In the genomic region with DNA sequence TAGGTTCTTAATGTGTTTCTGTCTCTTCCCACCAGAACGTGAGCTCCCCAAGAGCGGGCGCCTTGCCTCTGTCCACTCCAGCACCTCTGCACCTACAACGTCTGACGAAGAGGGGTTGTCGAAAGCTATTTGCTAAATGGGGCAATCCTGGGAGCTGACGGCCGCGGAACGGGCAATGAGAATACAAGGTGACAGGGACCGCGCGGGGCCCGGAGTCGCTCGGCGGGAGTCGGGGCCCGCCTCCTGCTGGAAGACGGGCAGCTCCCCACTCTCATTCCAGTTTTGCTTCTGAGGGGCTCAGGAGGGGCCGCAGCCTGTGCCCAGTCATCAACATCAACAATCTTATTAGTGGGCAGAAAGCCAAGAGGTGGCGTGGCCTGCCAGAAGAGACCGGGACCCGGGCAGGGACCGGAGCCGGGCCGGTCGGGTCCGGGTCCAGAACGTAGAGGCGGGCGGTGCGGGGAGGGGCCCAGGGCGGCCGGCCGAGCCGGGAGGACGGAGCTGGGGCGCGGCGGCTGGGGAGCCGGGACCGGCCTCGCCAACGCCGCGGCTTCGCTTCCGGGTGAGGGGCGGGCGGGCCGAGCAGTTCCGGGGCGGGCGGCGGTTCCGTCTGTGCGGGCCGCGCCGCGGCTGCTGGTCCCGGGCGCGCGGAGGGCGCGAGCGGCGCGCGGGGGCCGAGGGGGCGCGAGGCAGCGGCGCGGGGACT, we compare ENCODE assay signal across 1 cellular context.
TF ChIP-seq lines count a peak whose summit lies in the region.

Gene MOSMO, plus strand, starts transcription at position 603 of the 706 bp plus-strand sequence. CDS start 191 bp downstream, outside the sequence.

TF ChIP-seq in HepG2, 621 proteins besides CTCF, POLR2A, EP300 and RAD21 (continued from another document and continues in another):
- TF ChIP-seq, protein P1, sequence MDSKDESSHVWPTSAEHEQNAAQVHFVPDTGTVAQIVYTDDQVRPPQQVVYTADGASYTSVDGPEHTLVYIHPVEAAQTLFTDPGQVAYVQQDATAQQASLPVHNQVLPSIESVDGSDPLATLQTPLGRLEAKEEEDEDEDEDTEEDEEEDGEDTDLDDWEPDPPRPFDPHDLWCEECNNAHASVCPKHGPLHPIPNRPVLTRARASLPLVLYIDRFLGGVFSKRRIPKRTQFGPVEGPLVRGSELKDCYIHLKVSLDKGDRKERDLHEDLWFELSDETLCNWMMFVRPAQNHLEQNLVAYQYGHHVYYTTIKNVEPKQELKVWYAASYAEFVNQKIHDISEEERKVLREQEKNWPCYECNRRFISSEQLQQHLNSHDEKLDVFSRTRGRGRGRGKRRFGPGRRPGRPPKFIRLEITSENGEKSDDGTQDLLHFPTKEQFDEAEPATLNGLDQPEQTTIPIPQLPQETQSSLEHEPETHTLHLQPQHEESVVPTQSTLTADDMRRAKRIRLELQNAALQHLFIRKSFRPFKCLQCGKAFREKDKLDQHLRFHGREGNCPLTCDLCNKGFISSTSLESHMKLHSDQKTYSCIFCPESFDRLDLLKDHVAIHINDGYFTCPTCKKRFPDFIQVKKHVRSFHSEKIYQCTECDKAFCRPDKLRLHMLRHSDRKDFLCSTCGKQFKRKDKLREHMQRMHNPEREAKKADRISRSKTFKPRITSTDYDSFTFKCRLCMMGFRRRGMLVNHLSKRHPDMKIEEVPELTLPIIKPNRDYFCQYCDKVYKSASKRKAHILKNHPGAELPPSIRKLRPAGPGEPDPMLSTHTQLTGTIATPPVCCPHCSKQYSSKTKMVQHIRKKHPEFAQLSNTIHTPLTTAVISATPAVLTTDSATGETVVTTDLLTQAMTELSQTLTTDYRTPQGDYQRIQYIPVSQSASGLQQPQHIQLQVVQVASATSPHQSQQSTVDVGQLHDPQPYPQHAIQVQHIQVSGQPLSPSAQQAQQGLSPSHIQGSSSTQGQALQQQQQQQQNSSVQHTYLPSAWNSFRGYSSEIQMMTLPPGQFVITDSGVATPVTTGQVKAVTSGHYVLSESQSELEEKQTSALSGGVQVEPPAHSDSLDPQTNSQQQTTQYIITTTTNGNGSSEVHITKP (CRISPR knock-in tag; IDR thresholded peaks at IDR 0.05; ENCODE audit: low read depth), result peak; percentile 55
- TF ChIP-seq ZBTB38 (CRISPR knock-in tag; IDR thresholded peaks at IDR 0.05) (0 out of 2 replicates have a peak, but pooled peaks have one; percentile 54), GABPB1 (CRISPR knock-in tag; IDR thresholded peaks at IDR 0.05) (peak; percentile 89), ZNF629 (CRISPR knock-in tag; conservative IDR thresholded peaks at IDR 0.05) (no peak), HDAC2 (CRISPR knock-in tag; IDR thresholded peaks at IDR 0.05) (peak; percentile 9; the same call in 1 of the 2 replicates), ZNF557 (CRISPR knock-in tag; IDR thresholded peaks at IDR 0.05) (peak; percentile 83; the same call in 1 of the 2 replicates), ZNF362 (CRISPR knock-in tag; IDR thresholded peaks at IDR 0.05; ENCODE audit: borderline replicate concordance) (peak; percentile 6; the same call in 1 of the 2 replicates), RORA (CRISPR knock-in tag; IDR thresholded peaks at IDR 0.05) (peak; percentile 88; the same call in 1 of the 2 replicates), ZMYM4 (CRISPR knock-in tag; IDR thresholded peaks at IDR 0.05) (peak; percentile 59), ISL2 (CRISPR knock-in tag; IDR thresholded peaks at IDR 0.05) (0 out of 2 replicates have a peak, but pooled peaks have one; percentile 8), ZSCAN21 (CRISPR knock-in tag; IDR thresholded peaks at IDR 0.05; ENCODE audit: borderline replicate concordance) (peak; percentile 65; the same call in 1 of the 2 replicates), ZGPAT (CRISPR knock-in tag; IDR thresholded peaks at IDR 0.05) (peak; percentile 62), ZNF263 (CRISPR knock-in tag; IDR thresholded peaks at IDR 0.05) (peak; percentile 83), SIN3A (IDR thresholded peaks at IDR 0.05; ENCODE audit: borderline replicate concordance, low read depth, low read length) (peak; percentile 21), ZNF562 (CRISPR knock-in tag; IDR thresholded peaks at IDR 0.05; ENCODE audit: borderline replicate concordance) (no peak), CERS6 (CRISPR knock-in tag; IDR thresholded peaks at IDR 0.05) (0 out of 2 replicates have a peak, but pooled peaks have one; percentile 36), KMT2B (CRISPR knock-in tag; IDR thresholded peaks at IDR 0.05) (peak; percentile 72; the same call in 1 of the 2 replicates), ZNF607 (CRISPR knock-in tag; IDR thresholded peaks at IDR 0.05; ENCODE audit: borderline replicate concordance) (peak; percentile 47; the same call in 1 of the 2 replicates), ZNF138 (CRISPR knock-in tag; IDR thresholded peaks at IDR 0.05; ENCODE audit: low read depth) (no peak), GATA4 (IDR thresholded peaks at IDR 0.05; ENCODE audit: borderline replicate concordance, low read depth) (no peak), MYPOP (CRISPR knock-in tag; IDR thresholded peaks at IDR 0.05) (peak; percentile 59; the same call in 1 of the 2 replicates), MYC (CRISPR knock-in tag; IDR thresholded peaks at IDR 0.05; ENCODE audit: borderline replicate concordance) (peak; percentile 55; the same call in 1 of the 2 replicates), ZBTB49 (CRISPR knock-in tag; IDR thresholded peaks at IDR 0.05; ENCODE audit: borderline replicate concordance) (peak; percentile 2; the same call in 1 of the 2 replicates), ZBTB43 (CRISPR knock-in tag; conservative IDR thresholded peaks at IDR 0.05) (0 out of 2 replicates have a peak, but pooled peaks have one; percentile 37)
- TF ChIP-seq, protein P2, sequence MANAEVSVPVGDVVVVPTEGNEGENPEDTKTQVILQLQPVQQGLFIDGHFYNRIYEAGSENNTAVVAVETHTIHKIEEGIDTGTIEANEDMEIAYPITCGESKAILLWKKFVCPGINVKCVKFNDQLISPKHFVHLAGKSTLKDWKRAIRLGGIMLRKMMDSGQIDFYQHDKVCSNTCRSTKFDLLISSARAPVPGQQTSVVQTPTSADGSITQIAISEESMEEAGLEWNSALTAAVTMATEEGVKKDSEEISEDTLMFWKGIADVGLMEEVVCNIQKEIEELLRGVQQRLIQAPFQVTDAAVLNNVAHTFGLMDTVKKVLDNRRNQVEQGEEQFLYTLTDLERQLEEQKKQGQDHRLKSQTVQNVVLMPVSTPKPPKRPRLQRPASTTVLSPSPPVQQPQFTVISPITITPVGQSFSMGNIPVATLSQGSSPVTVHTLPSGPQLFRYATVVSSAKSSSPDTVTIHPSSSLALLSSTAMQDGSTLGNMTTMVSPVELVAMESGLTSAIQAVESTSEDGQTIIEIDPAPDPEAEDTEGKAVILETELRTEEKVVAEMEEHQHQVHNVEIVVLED (CRISPR knock-in tag; IDR thresholded peaks at IDR 0.05; ENCODE audit: borderline replicate concordance), result no peak
- TF ChIP-seq, protein P3, sequence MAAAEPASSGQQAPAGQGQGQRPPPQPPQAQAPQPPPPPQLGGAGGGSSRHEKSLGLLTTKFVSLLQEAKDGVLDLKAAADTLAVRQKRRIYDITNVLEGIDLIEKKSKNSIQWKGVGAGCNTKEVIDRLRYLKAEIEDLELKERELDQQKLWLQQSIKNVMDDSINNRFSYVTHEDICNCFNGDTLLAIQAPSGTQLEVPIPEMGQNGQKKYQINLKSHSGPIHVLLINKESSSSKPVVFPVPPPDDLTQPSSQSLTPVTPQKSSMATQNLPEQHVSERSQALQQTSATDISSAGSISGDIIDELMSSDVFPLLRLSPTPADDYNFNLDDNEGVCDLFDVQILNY (CRISPR knock-in tag; conservative IDR thresholded peaks at IDR 0.05), result 0 out of 2 replicates have a peak, but pooled peaks have one; percentile 17
- TF ChIP-seq, protein P4, sequence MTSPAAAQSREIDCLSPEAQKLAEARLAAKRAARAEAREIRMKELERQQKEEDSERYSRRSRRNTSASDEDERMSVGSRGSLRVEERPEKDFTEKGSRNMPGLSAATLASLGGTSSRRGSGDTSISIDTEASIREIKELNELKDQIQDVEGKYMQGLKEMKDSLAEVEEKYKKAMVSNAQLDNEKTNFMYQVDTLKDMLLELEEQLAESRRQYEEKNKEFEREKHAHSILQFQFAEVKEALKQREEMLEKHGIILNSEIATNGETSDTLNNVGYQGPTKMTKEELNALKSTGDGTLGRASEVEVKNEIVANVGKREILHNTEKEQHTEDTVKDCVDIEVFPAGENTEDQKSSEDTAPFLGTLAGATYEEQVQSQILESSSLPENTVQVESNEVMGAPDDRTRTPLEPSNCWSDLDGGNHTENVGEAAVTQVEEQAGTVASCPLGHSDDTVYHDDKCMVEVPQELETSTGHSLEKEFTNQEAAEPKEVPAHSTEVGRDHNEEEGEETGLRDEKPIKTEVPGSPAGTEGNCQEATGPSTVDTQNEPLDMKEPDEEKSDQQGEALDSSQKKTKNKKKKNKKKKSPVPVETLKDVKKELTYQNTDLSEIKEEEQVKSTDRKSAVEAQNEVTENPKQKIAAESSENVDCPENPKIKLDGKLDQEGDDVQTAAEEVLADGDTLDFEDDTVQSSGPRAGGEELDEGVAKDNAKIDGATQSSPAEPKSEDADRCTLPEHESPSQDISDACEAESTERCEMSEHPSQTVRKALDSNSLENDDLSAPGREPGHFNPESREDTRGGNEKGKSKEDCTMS (CRISPR knock-in tag; conservative IDR thresholded peaks at IDR 0.05), result no peak
